Comparison of ENCODE assay signal across 8 cellular contexts in the genomic region with DNA sequence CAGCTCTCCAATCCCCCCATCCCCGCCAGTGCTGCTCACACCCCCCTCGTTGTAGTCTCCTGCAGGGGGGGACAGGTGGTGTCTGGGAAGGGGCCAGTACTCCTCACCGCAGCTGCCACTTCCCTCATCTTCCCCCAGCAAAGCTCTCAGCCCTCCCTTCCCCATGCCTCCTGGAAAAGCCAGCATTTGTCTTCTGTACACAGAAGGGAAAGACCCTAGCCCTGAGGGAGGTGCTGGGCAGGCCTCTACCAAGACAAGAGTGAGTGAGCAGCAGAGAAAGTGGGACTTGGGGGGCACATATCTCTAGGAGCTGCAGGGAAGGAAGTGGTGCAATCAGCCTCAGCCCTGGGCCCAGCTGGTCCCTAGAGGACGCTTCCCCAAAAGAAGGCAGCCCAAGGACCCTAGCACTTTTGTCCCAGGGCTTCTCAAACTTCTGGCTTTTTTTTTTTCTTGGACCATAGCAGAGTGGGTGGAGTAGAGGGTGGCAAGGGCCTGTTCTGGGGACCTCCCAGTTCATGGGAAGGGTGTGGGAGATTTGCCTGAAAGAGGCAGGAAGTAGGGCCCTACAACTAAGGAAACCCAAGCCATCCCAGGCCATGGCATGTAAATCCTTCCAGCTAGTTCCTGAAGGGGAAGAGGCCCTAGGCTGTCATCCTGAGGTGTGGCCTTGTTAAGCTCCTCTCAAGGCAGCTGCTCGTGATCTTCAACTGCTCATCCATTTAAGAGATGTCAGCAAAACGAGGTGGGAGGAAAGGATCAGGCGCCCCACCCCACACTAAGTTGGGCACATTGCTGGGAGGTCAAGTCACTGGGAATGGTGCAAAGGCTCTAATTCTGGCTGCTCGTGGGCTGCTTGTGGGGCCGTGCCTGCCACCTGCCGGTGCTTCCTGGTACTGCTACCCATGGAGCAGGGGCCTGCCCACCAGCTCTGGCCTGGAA. TPM values are rescaled to one million over a fixed set of nuclear protein-coding genes. Genes with fewer than 3 reads are reported as not detected.
DNase-seq lines count a peak whose midpoint lies in the region; ATAC-seq and TF ChIP-seq lines count a peak whose summit lies in the region.

No MANE protein-coding gene starts in this region.

- peaks cover 63% of the 10 kb centered on the region for H3K36me3 ChIP-seq in left ventricle myocardium inferior

- H3K9me3 Mint-ChIP-seq in T-helper 1 cell treated with Interleukin-12 subunit alpha and Interleukin-12 subunit beta and Interleukin-4 antibody, amounts not matched to agents 30 μg/mL and 1 μg/mL, for 36 hours: no peaks in the 10 kb centered on the region

- H3K4me3 Mint-ChIP-seq in T-helper 1 cell treated with Interleukin-12 subunit alpha and Interleukin-12 subunit beta and Interleukin-4 antibody, amounts not matched to agents 30 μg/mL and 1 μg/mL, for 36 hours: no peak overlapping the region

- peak overlapping the region; percentile 70 for H3K27ac ChIP-seq in left ventricle myocardium inferior (replicated peaks)

- peaks cover 22% of the 10 kb centered on the region for H3K4me1 Mint-ChIP-seq in T-helper 1 cell treated with Interleukin-12 subunit alpha and Interleukin-12 subunit beta and Interleukin-4 antibody, amounts not matched to agents 30 μg/mL and 1 μg/mL, for 36 hours (ENCODE audit: low read depth)

- peaks cover 21% of the 10 kb centered on the region for H3K36me3 Mint-ChIP-seq in T-helper 1 cell treated with Interleukin-12 subunit alpha and Interleukin-12 subunit beta and Interleukin-4 antibody, amounts not matched to agents 30 μg/mL and 1 μg/mL, for 36 hours (ENCODE audit: low read depth)

- no peaks in the 10 kb centered on the region for H3K9me3 ChIP-seq in left ventricle myocardium inferior (replicated peaks)

- TF ChIP-seq CTCF in left ventricle myocardium inferior (IDR thresholded peaks at IDR 0.05; ENCODE audit: borderline replicate concordance): peak; percentile 99

- ATAC-seq in HG02571 (IDR thresholded peaks at IDR 0.05; ENCODE audit: unreplicated experiment) (no peak), GM18873 (IDR thresholded peaks at IDR 0.05; ENCODE audit: low FRiP score, unreplicated experiment) (no peak)

- DNase-seq in GDM1 (lab: John Stamatoyannopoulos, UW) (peak; percentile 48), LHCN-M2 (ENCODE audit: low read depth) (peak; percentile 79), amniotic epithelial cell (ENCODE audit: low read depth) (peak; percentile 65), left ventricle myocardium inferior (peak; percentile 79), renal cortical epithelial cell (ENCODE audit: low read depth) (peak; percentile 52)

- no peak overlapping the region for H3K4me3 ChIP-seq in left ventricle myocardium inferior

- no peaks in the 10 kb centered on the region for H3K27me3 ChIP-seq in left ventricle myocardium inferior (ENCODE audit: low read depth)

- H3K4me1 ChIP-seq in left ventricle myocardium inferior: peaks cover 40% of the 10 kb centered on the region

- H3K27me3 Mint-ChIP-seq in T-helper 1 cell treated with Interleukin-12 subunit alpha and Interleukin-12 subunit beta and Interleukin-4 antibody, amounts not matched to agents 30 μg/mL and 1 μg/mL, for 36 hours (ENCODE audit: low read depth): no peaks in the 10 kb centered on the region

- intact Hi-C loops in left ventricle myocardium inferior (cut with micrococcal nuclease): loop anchor here (2.0 kb wide), 1 partner anchor 32 kb away; no protein-coding TSS in a partner anchor

- peak overlapping the region; percentile 71 for H3K27ac Mint-ChIP-seq in T-helper 1 cell treated with Interleukin-12 subunit alpha and Interleukin-12 subunit beta and Interleukin-4 antibody, amounts not matched to agents 30 μg/mL and 1 μg/mL, for 36 hours

RNA-seq across cellular contexts. Expression of a gene that starts 12.6 kb away (rescaled TPM):
- 3.3 and 4.7 TPM in 2 replicates for total RNA-seq in LHCN-M2 (2014; rRNA removed)
- polyA plus RNA-seq in LHCN-M2 (2012): 4.4 TPM
- 4.9 TPM for total RNA-seq in left ventricle myocardium inferior
- total RNA-seq in renal cortical epithelial cell: 18.7 and 24.5 TPM in 2 replicates

RNA-seq across cellular contexts. Expression of a gene that starts 27.6 kb away (rescaled TPM):
- 86.2 and 90.1 TPM in 2 replicates for total RNA-seq in LHCN-M2 (2014; rRNA removed)
- 41.0 TPM for polyA plus RNA-seq in LHCN-M2 (2012)
- total RNA-seq in left ventricle myocardium inferior: 34.1 TPM
- 60.3 and 79.3 TPM in 2 replicates for total RNA-seq in renal cortical epithelial cell
